In the genomic region with DNA sequence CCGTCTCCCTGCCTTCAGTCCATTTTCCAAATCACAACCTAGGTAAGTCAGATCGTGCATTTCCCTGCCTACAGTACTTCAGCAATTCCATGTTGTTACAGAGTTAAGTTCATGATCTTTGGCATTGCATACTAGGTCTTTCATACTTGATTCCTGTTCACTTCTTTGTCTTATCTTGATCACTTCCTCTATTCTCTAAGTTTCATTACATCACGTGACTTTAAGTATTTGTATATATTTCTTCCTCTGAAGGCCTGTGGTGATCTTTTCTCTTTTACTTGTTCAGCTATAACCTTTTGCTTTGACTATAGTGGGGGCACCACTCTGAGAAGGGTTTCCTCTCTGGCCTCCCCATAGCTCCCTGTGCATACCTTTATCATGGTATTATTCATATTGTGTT, we compare ENCODE assay signal across 12 cellular contexts.
DNase-seq lines count a peak whose midpoint lies in the region; ATAC-seq lines count a peak whose summit lies in the region.
"Had no signal": no experiment of that assay in that cellular context is flagged by ENCODE, and none has a peak within 500 bp of the region (broad histone marks: within the 10 kb centered on the region; RNA-seq: fewer than 3 reads in every experiment).

No MANE protein-coding gene starts in this region.

- peak; percentile 80 for ATAC-seq in GM18502 (IDR thresholded peaks at IDR 0.05; ENCODE audit: poor library complexity, unreplicated experiment)
- ATAC-seq in GM21423 (IDR thresholded peaks at IDR 0.05; ENCODE audit: unreplicated experiment): peak; percentile 90
- ATAC-seq in HG03135 (IDR thresholded peaks at IDR 0.05; ENCODE audit: unreplicated experiment): peak; percentile 87
- ATAC-seq: gastroesophageal sphincter had no signal

- peak; percentile 40 for DNase-seq in SIG-M5 treated with dmso at 0.1 percent for 504 hours (lab: John Stamatoyannopoulos, UW; ENCODE audit: unreplicated experiment)
- DNase-seq in NCI-H1694 treated with DMSO at 0.1 percent for 48 hours (lab: John Stamatoyannopoulos, UW): no peak
- no peak for DNase-seq in superior temporal gyrus (ENCODE audit: extremely low spot score)
- no peak for DNase-seq in cerebellar cortex (ENCODE audit: low spot score)
- DNase-seq in activated gamma-delta T cell (lab: John Stamatoyannopoulos, UW): no peak
- DNase-seq: activated CD4-positive, alpha-beta T cell treated with anti-CD3 and anti-CD28 coated beads, Interleukin-2, amount 50 U/mL, for 48 hours; MM.1S; NCI-H526 had no signal
